12 cellular contexts compared by ENCODE assay signal in genomic region chr2:38098351-38099095, GRCh38. TPM values are rescaled to one million over a fixed set of nuclear protein-coding genes. Genes with fewer than 3 reads are reported as not detected.
A peak's percentile ranks its signal among the peaks of the same experiment; 100 is the strongest.
DNase-seq lines count a peak whose midpoint lies in the region; ATAC-seq and TF ChIP-seq lines count a peak whose summit lies in the region.
"Had no signal": no experiment of that assay in that cellular context is flagged by ENCODE, and none has a peak within 500 bp of the region (broad histone marks: within the 10 kb centered on the region; RNA-seq: fewer than 3 reads in every experiment).

No MANE protein-coding gene starts in this region.

- intact Hi-C loops in PC-3 (cut with micrococcal nuclease): no loop called here

- no peaks in the 10 kb centered on the region for H3K79me2 ChIP-seq in PC-3 (ENCODE audit: low read length)
- H3K79me2 ChIP-seq in osteoblast (ENCODE audit: insufficient read depth, low read length): no peaks in the 10 kb centered on the region
- H3K79me2 ChIP-seq: parathyroid adenoma had no signal

- peaks cover 14% of the 10 kb centered on the region for H3K4me1 ChIP-seq in BLaER1
- peaks cover 24% of the 10 kb centered on the region for H3K4me1 ChIP-seq in PC-3 (ENCODE audit: insufficient read depth, low read length)
- peaks cover 37% of the 10 kb centered on the region for H3K4me1 ChIP-seq in osteoblast (ENCODE audit: insufficient read depth, low read length)
- H3K4me1 ChIP-seq: parathyroid adenoma had no signal

- H3K9ac ChIP-seq in BLaER1 (no peak overlapping the region), PC-3 (ENCODE audit: low read length) (0 out of 2 replicates have a peak overlapping the region, but pooled peaks have one; percentile 7)
- H3K9ac ChIP-seq: parathyroid adenoma had no signal

- H3K27me3 ChIP-seq in BLaER1 (no peaks in the 10 kb centered on the region), PC-3 (ENCODE audit: low read length) (no peaks in the 10 kb centered on the region), osteoblast (ENCODE audit: insufficient read depth, low read length) (no peaks in the 10 kb centered on the region)

- ATAC-seq in PC-3 (no peak), HG03521 (IDR thresholded peaks at IDR 0.05; ENCODE audit: unreplicated experiment) (no peak), HG03108 (IDR thresholded peaks at IDR 0.05; ENCODE audit: unreplicated experiment) (no peak)

- H3K36me3 ChIP-seq in BLaER1 (no peaks in the 10 kb centered on the region), PC-3 (ENCODE audit: low read depth, low read length) (no peaks in the 10 kb centered on the region), osteoblast (ENCODE audit: insufficient read depth, low read length) (no peaks in the 10 kb centered on the region)

- H3K27ac ChIP-seq in BLaER1 (no peak overlapping the region), PC-3 (ENCODE audit: low read length) (peak overlapping the region; percentile 93; the same call in 1 of the 2 replicates), osteoblast (ENCODE audit: low read depth, low read length) (peak overlapping the region; percentile 93)
- H3K27ac ChIP-seq: parathyroid adenoma had no signal

- no peaks in the 10 kb centered on the region for H3K9me3 ChIP-seq in BLaER1
- no peaks in the 10 kb centered on the region for H3K9me3 ChIP-seq in PC-3 (ENCODE audit: low read length)
- H3K9me3 ChIP-seq in osteoblast (ENCODE audit: low read depth, low read length): no peaks in the 10 kb centered on the region

- POLR2A ChIA-PET in PC-3 (lab: Charles Lee; ENCODE audit: unreplicated experiment): no interaction called here

- no peak for TF ChIP-seq CTCF in PC-3 (conservative IDR thresholded peaks at IDR 0.05; ENCODE audit: low read depth, low read length)
- TF ChIP-seq CTCF in fibroblast of mammary gland (conservative IDR thresholded peaks at IDR 0.05; ENCODE audit: control insufficient read depth, insufficient read depth, low read depth, low read length): no peak
- TF ChIP-seq CTCF in osteoblast (IDR thresholded peaks at IDR 0.05; ENCODE audit: extremely low read depth, low read depth, low read length): no peak

- no peaks in the 10 kb centered on the region for H3F3A ChIP-seq in PC-3 (ENCODE audit: low read length, unreplicated experiment)

- H2AFZ ChIP-seq in PC-3 (ENCODE audit: low read length): no peak overlapping the region
- peak overlapping the region; percentile 67 for H2AFZ ChIP-seq in osteoblast (ENCODE audit: low read length)
- H2AFZ ChIP-seq: parathyroid adenoma had no signal

- DNase-seq in PC-3 (no peak), fibroblast of mammary gland (ENCODE audit: low read depth) (peak; percentile 30), osteoblast (ENCODE audit: insufficient read length, low spot score, missing footprints) (no peak), hypothalamus (lab: John Stamatoyannopoulos, UW) (no peak), DMS53 (lab: John Stamatoyannopoulos, UW) (no peak)
- DNase-seq: activated CD8-positive, alpha-beta memory T cell treated with anti-CD3 and anti-CD28 coated beads, Interleukin-2, amount 50 U/mL, for 48 hours; CD4-positive, alpha-beta T cell; SHP77 treated with DMSO at 0.1 percent for 48 hours had no signal

- H4K20me1 ChIP-seq in BLaER1 (no peaks in the 10 kb centered on the region), PC-3 (ENCODE audit: low read length) (no peaks in the 10 kb centered on the region), osteoblast (ENCODE audit: insufficient read depth, low read length) (no peaks in the 10 kb centered on the region)

- CTCF ChIA-PET in PC-3 (lab: Charles Lee): no interaction called here

- H3K4me3 ChIP-seq in BLaER1 (no peak overlapping the region), PC-3 (ENCODE audit: low read length) (no peak overlapping the region), fibroblast of mammary gland (ENCODE audit: control insufficient read depth, low read depth, low read length) (no peak overlapping the region), osteoblast (ENCODE audit: insufficient read depth, low read length) (peak overlapping the region; percentile 65)

- H3K4me2 ChIP-seq in BLaER1 (peak overlapping the region; percentile 58), PC-3 (ENCODE audit: low read length) (no peak overlapping the region), osteoblast (ENCODE audit: insufficient read depth, low read length) (peak overlapping the region; percentile 87)

- no peaks in the 10 kb centered on the region for H3K9me2 ChIP-seq in PC-3 (replicated peaks; ENCODE audit: low read length)

- BruUV-seq in PC-3 (replicated peaks; lab: Mats Ljungman, UMichigan): no TSS peak

RNA-seq across cellular contexts. Expression of gene CYP1B1, which starts 22.6 kb away (rescaled TPM):
- total RNA-seq in PC-3 (2014; rRNA removed): 37.2 and 50.0 TPM in 2 replicates
- 827 and 849 TPM in 2 replicates for total RNA-seq in osteoblast

Comparison
In these comparisons a context has a peak if more than half of its experiments do, and no peak if none do; other contexts are left out.
1. RNA of gene CYP1B1, which starts 22.6 kb away (total RNA-seq): 827 to 849 TPM in osteoblast; 37.2 to 50.0 TPM in PC-3; every median in the first group is over 10 times any median in the second.